Comparison of ENCODE assay signal across 1 cellular context in genomic region chr5:72167257-72167656, GRCh38.
TF ChIP-seq lines count a peak whose summit lies in the region.

No MANE protein-coding gene starts in this region.

TF ChIP-seq in WTC11, 78 proteins besides CTCF, POLR2A, EP300 and RAD21 (continued from another document):
- no peak for TF ChIP-seq AR (CRISPR knock-in tag; IDR thresholded peaks at IDR 0.05)
- TF ChIP-seq, protein P1, sequence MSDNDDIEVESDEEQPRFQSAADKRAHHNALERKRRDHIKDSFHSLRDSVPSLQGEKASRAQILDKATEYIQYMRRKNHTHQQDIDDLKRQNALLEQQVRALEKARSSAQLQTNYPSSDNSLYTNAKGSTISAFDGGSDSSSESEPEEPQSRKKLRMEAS (CRISPR knock-in tag; IDR thresholded peaks at IDR 0.05), result no peak
- TF ChIP-seq ZNF317 (CRISPR knock-in tag; IDR thresholded peaks at IDR 0.05; ENCODE audit: borderline replicate concordance, low read depth), result no peak
- no peak for TF ChIP-seq AFF4 (CRISPR knock-in tag; IDR thresholded peaks at IDR 0.05; ENCODE audit: borderline replicate concordance)
- TF ChIP-seq IRF2 (CRISPR knock-in tag; IDR thresholded peaks at IDR 0.05; ENCODE audit: borderline replicate concordance, low read depth), result no peak
TF ChIP-seq in WTC11: peak in this region for 0.
